In the genomic region with DNA sequence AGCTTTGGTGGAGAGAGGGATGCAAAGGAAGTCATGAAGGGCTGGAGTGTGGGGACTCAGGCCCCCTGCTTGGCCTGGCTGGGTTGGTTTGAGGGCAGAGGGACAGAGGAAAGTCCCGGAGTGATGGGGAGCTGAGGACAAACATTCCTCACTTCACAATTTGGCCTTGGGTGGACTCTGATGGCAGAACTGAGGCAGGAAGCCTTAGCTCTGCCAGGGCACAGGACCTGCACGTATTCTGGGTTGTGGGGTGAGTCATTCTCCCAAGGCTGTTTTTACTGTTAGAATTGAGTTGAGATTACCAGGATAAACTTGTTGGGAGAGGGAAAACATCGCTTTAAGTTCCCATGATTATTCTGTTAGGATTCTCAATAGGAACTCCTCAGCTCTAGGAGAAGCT, we compare ENCODE assay signal across 21 cellular contexts. TPM values are rescaled to one million over a fixed set of nuclear protein-coding genes. Genes with fewer than 3 reads are reported as not detected.
DNase-seq lines count a peak whose midpoint lies in the region; ATAC-seq and TF ChIP-seq lines count a peak whose summit lies in the region.
"Had no signal": no experiment of that assay in that cellular context is flagged by ENCODE, and none has a peak within 500 bp of the region (broad histone marks: within the 10 kb centered on the region; RNA-seq: fewer than 3 reads in every experiment).

No MANE protein-coding gene starts in this region.

- no peaks in the 10 kb centered on the region for H3K9me3 ChIP-seq in suprapubic skin
- H3K9me3 ChIP-seq: mucosa of descending colon, stomach, upper lobe of left lung had no signal

- no peaks in the 10 kb centered on the region for H3K27me3 Mint-ChIP-seq in activated naive CD8-positive, alpha-beta T cell treated with anti-CD3 and anti-CD28 coated beads, Interleukin-2, amount 10 ng/mL, durations not matched to agents 7 days and 5 days
- H3K27me3 Mint-ChIP-seq in activated naive CD8-positive, alpha-beta T cell treated with anti-CD3 and anti-CD28 coated beads for 36 hours = peaks cover 3% of the 10 kb centered on the region
- no peaks in the 10 kb centered on the region for H3K27me3 Mint-ChIP-seq in effector memory CD8-positive, alpha-beta T cell

- H3K4me1 ChIP-seq in suprapubic skin = peaks cover 31% of the 10 kb centered on the region

- WGBS in suprapubic skin = 32% methylated on average over 3 of the region's 3 CpGs

- intact Hi-C loops in Right ventricle myocardium inferior (cut with DNase I) = no loop called here

- no peaks in the 10 kb centered on the region for H3K9me3 Mint-ChIP-seq in activated naive CD8-positive, alpha-beta T cell treated with anti-CD3 and anti-CD28 coated beads, Interleukin-2, amount 10 ng/mL, durations not matched to agents 7 days and 5 days
- no peaks in the 10 kb centered on the region for H3K9me3 Mint-ChIP-seq in activated naive CD8-positive, alpha-beta T cell treated with anti-CD3 and anti-CD28 coated beads for 36 hours
- H3K9me3 Mint-ChIP-seq in effector memory CD8-positive, alpha-beta T cell = no peaks in the 10 kb centered on the region
- H3K9me3 Mint-ChIP-seq: dendritic cell treated with granulocyte-macrophage colony-stimulating factor and Interleukin-4, amounts not matched to agents 40 ng/mL and 50 ng/mL, for 4 days had no signal

- no peaks in the 10 kb centered on the region for H3K36me3 ChIP-seq in suprapubic skin
- H3K36me3 ChIP-seq: stomach, upper lobe of left lung had no signal

- H3K27me3 ChIP-seq in suprapubic skin = peaks cover 30% of the 10 kb centered on the region

- POLR2A ChIA-PET in activated naive CD8-positive, alpha-beta T cell treated with anti-CD3 and anti-CD28 coated beads, Interleukin-2, amount 10 ng/mL, durations not matched to agents 7 days and 5 days (lab: Charles Lee) = interaction anchor here (5.6 kb wide), 1 partner anchor 55 kb away, joined by 48 read pairs; no protein-coding TSS in a partner anchor

- TF ChIP-seq EP300 in suprapubic skin (IDR thresholded peaks at IDR 0.05) = no peak

- no peak for TF ChIP-seq POLR2A in suprapubic skin (IDR thresholded peaks at IDR 0.05)

- H3K27ac Mint-ChIP-seq in activated naive CD8-positive, alpha-beta T cell treated with anti-CD3 and anti-CD28 coated beads, Interleukin-2, amount 10 ng/mL, durations not matched to agents 7 days and 5 days = peak overlapping the region; percentile 46
- H3K27ac Mint-ChIP-seq in activated naive CD8-positive, alpha-beta T cell treated with anti-CD3 and anti-CD28 coated beads for 36 hours = no peak overlapping the region
- peak overlapping the region in 1 of 2 donors; percentile 87 for H3K27ac Mint-ChIP-seq in effector memory CD8-positive, alpha-beta T cell
- H3K27ac Mint-ChIP-seq: dendritic cell treated with granulocyte-macrophage colony-stimulating factor and Interleukin-4, amounts not matched to agents 40 ng/mL and 50 ng/mL, for 4 days had no signal

- peak overlapping the region; percentile 86 for H3K4me3 Mint-ChIP-seq in activated naive CD8-positive, alpha-beta T cell treated with anti-CD3 and anti-CD28 coated beads, Interleukin-2, amount 10 ng/mL, durations not matched to agents 7 days and 5 days
- H3K4me3 Mint-ChIP-seq in activated naive CD8-positive, alpha-beta T cell treated with anti-CD3 and anti-CD28 coated beads for 36 hours = no peak overlapping the region
- H3K4me3 Mint-ChIP-seq in effector memory CD8-positive, alpha-beta T cell = peak overlapping the region; percentile 37 to 88
- H3K4me3 Mint-ChIP-seq: dendritic cell treated with granulocyte-macrophage colony-stimulating factor and Interleukin-4, amounts not matched to agents 40 ng/mL and 50 ng/mL, for 4 days had no signal

- H3K4me3 ChIP-seq in suprapubic skin = no peak overlapping the region
- H3K4me3 ChIP-seq: mucosa of descending colon, stomach, upper lobe of left lung had no signal

- no peak for TF ChIP-seq CTCF in suprapubic skin (IDR thresholded peaks at IDR 0.05)

- peaks cover 40% of the 10 kb centered on the region for H3K4me1 Mint-ChIP-seq in activated naive CD8-positive, alpha-beta T cell treated with anti-CD3 and anti-CD28 coated beads, Interleukin-2, amount 10 ng/mL, durations not matched to agents 7 days and 5 days
- peaks cover 34% of the 10 kb centered on the region for H3K4me1 Mint-ChIP-seq in activated naive CD8-positive, alpha-beta T cell treated with anti-CD3 and anti-CD28 coated beads for 36 hours
- peaks cover 37 to 39% of the 10 kb centered on the region in 2 donors for H3K4me1 Mint-ChIP-seq in effector memory CD8-positive, alpha-beta T cell (ENCODE audit: low read depth in 2 of 2)

- ATAC-seq in activated naive CD8-positive, alpha-beta T cell treated with anti-CD3 and anti-CD28 coated beads, Interleukin-2, amount 10 ng/mL, durations not matched to agents 7 days and 5 days (ENCODE audit: low read depth) = no peak
- ATAC-seq in effector memory CD8-positive, alpha-beta T cell (replicated peaks) = no peak
- no peak for ATAC-seq in GM21367 (IDR thresholded peaks at IDR 0.05; ENCODE audit: unreplicated experiment)
- no peak for ATAC-seq in Right ventricle myocardium inferior
- ATAC-seq: mucosa of descending colon had no signal

- H3K27ac ChIP-seq in suprapubic skin = peak overlapping the region; percentile 77
- H3K27ac ChIP-seq: foreskin keratinocyte, stomach, upper lobe of left lung had no signal

- no peak for DNase-seq in activated naive CD8-positive, alpha-beta T cell treated with anti-CD3 and anti-CD28 coated beads, Interleukin-2, amount 10 ng/mL, durations not matched to agents 7 days and 5 days
- no peak for DNase-seq in activated naive CD8-positive, alpha-beta T cell treated with anti-CD3 and anti-CD28 coated beads for 36 hours
- DNase-seq in RPMI7951 (ENCODE audit: low read depth) (peak; percentile 70), suprapubic skin (ENCODE audit: low spot score in 2 of 2) (no peak), activated gamma-delta T cell treated with Interleukin-2 at 50 U/mL for 16 hours (no peak), Right ventricle myocardium inferior (ENCODE audit: missing footprints) (no peak)
- DNase-seq in effector memory CD8-positive, alpha-beta T cell = no peak
- DNase-seq: activated CD4-positive, CD25-positive, alpha-beta regulatory T cell; activated CD8-positive, alpha-beta memory T cell treated with anti-CD3 and anti-CD28 coated beads, Interleukin-2, amount 50 U/mL, for 4 hours; Caco-2; DND-41; HCEC 1CT; KG1; mucosa of descending colon; NCI-H748 treated with DMSO at 0.1 percent for 48 hours; stomach; upper lobe of left lung had no signal

- H3K36me3 Mint-ChIP-seq in activated naive CD8-positive, alpha-beta T cell treated with anti-CD3 and anti-CD28 coated beads, Interleukin-2, amount 10 ng/mL, durations not matched to agents 7 days and 5 days = peaks cover 20% of the 10 kb centered on the region
- peaks cover 2% of the 10 kb centered on the region for H3K36me3 Mint-ChIP-seq in activated naive CD8-positive, alpha-beta T cell treated with anti-CD3 and anti-CD28 coated beads for 36 hours
- H3K36me3 Mint-ChIP-seq in effector memory CD8-positive, alpha-beta T cell (ENCODE audit: insufficient read depth) = peaks cover 3% of the 10 kb centered on the region

RNA-seq across cellular contexts. Expression of gene GOLGA7B, which starts 2.6 kb away (rescaled TPM):
- 10 to 100 TPM; 10.8 to 12.0 TPM for total RNA-seq in activated naive CD8-positive, alpha-beta T cell treated with anti-CD3 and anti-CD28 coated beads, Interleukin-2, amount 10 ng/mL, durations not matched to agents 7 days and 5 days
- total RNA-seq in activated naive CD8-positive, alpha-beta T cell treated with anti-CD3 and anti-CD28 coated beads for 36 hours = under 1 TPM; 0.80 to 0.90 TPM
- total RNA-seq in RPMI7951 (2014; rRNA removed; shearing (Covaris generic)) = 2.9 and 3.1 TPM in 2 replicates
- total RNA-seq in suprapubic skin (10 to 100 TPM; 12.0 to 27.9 (median 19.4) TPM), Right ventricle myocardium inferior (0.08 TPM)
- total RNA-seq: endothelial cell of umbilical vein had no signal
